17 cellular contexts compared by ENCODE assay signal in genomic region chr3:135992072-135992471, GRCh38. TPM values are rescaled to one million over a fixed set of nuclear protein-coding genes. Genes with fewer than 3 reads are reported as not detected.
A peak's percentile ranks its signal among the peaks of the same experiment; 100 is the strongest.
DNase-seq lines count a peak whose midpoint lies in the region; TF ChIP-seq lines count a peak whose summit lies in the region.
"Had no signal": no experiment of that assay in that cellular context is flagged by ENCODE, and none has a peak within 500 bp of the region (broad histone marks: within the 10 kb centered on the region; RNA-seq: fewer than 3 reads in every experiment).

No MANE protein-coding gene starts in this region.

- peak; percentile 60 for DNase-seq in GM03348 (ENCODE audit: low spot score)
- DNase-seq in SK-N-SH: no peak
- peak; percentile 77 for DNase-seq in fibroblast of pulmonary artery (ENCODE audit: low read depth)
- DNase-seq in skeletal muscle cell (ENCODE audit: low read depth): peak; percentile 44
- no peak for DNase-seq in NCI-H1694 treated with DMSO at 0.1 percent for 48 hours (lab: John Stamatoyannopoulos, UW)
- DNase-seq in NCI-H146 (lab: John Stamatoyannopoulos, UW): no peak
- no peak for DNase-seq in NCI-H1930 (lab: John Stamatoyannopoulos, UW)
- DNase-seq in activated T-cell treated with anti-CD3 and anti-CD28 coated beads for 4 hours: no peak
- DNase-seq: activated CD8-positive, alpha-beta T cell treated with anti-CD3 and anti-CD28 coated beads for 36 hours; DMS153; H9; NCI-H2081; nephron progenitor cell; SIG-M5; stimulated activated CD4-positive, alpha-beta T cell treated with anti-CD3 and anti-CD28 coated beads, Interleukin-4, amount 100 ng/mL, for 4 hours; upper lobe of left lung had no signal

- H3K4me2 ChIP-seq in SK-N-SH: peak overlapping the region; percentile 16; the same call in 1 of the 2 replicates

- POLR2A ChIA-PET in SK-N-SH (lab: Yijun Ruan, JAX): no interaction called here

- H3K4me3 ChIP-seq in SK-N-SH (ENCODE audit: low read depth in 2 of 2, low read length in 1 of 2): no peak overlapping the region
- H3K4me3 ChIP-seq in fibroblast of pulmonary artery (replicated peaks; ENCODE audit: low read depth, low read length): no peak overlapping the region
- H3K4me3 ChIP-seq in skeletal muscle cell (ENCODE audit: low read depth, low read length): no peak overlapping the region
- H3K4me3 ChIP-seq: upper lobe of left lung had no signal

- no peaks in the 10 kb centered on the region for H3K27me3 ChIP-seq in SK-N-SH (ENCODE audit: insufficient read depth)
- H3K27me3 ChIP-seq: upper lobe of left lung had no signal

- no peaks in the 10 kb centered on the region for H4K20me1 ChIP-seq in SK-N-SH (ENCODE audit: insufficient read depth)

- H2AFZ ChIP-seq in SK-N-SH (ENCODE audit: low read depth): no peak overlapping the region

- peaks cover 4 to 19% of the 10 kb centered on the region in 2 experiments; a peak in 3 of 4 replicates for H3K4me1 ChIP-seq in SK-N-SH (ENCODE audit: control insufficient read depth in 1 of 2, insufficient read depth in 2 of 2, low read depth in 1 of 2, low read length in 1 of 2)
- H3K4me1 ChIP-seq: upper lobe of left lung had no signal

- peaks cover 33% of the 10 kb centered on the region for H3F3A ChIP-seq in SK-N-SH (replicated peaks; ENCODE audit: insufficient read depth)

- no peaks in the 10 kb centered on the region for H3K9me2 ChIP-seq in SK-N-SH

- no peak for TF ChIP-seq CTCF in SK-N-SH (IDR thresholded peaks at IDR 0.05)
- TF ChIP-seq CTCF in fibroblast of pulmonary artery (IDR thresholded peaks at IDR 0.05; ENCODE audit: low read length, missing control alignments): no peak

- no peak for TF ChIP-seq RAD21 in SK-N-SH (IDR thresholded peaks at IDR 0.05; ENCODE audit: low read length)

- peaks cover 89% of the 10 kb centered on the region for H3K79me2 ChIP-seq in SK-N-SH (ENCODE audit: insufficient read depth)

- H3K36me3 ChIP-seq in SK-N-SH (replicated peaks in 1 of 2; ENCODE audit: control insufficient read depth in 1 of 2, insufficient read depth in 2 of 2, low read length in 1 of 2): no peaks in the 10 kb centered on the region
- H3K36me3 ChIP-seq: upper lobe of left lung had no signal

- peak overlapping the region; percentile 22 to 94; a peak in 3 of 4 replicates for H3K27ac ChIP-seq in SK-N-SH (ENCODE audit: low read depth in 2 of 2, low read length in 1 of 2)
- H3K27ac ChIP-seq: HL-60, upper lobe of left lung had no signal

- no peak overlapping the region for H3K9ac ChIP-seq in SK-N-SH

- peak in 1 of 2 experiments; percentile 82; a peak in 1 of 4 replicates for TF ChIP-seq EP300 in SK-N-SH (IDR thresholded peaks at IDR 0.05; ENCODE audit: borderline replicate concordance in 1 of 2, low read depth in 1 of 2, low read length in 1 of 2)

- H3K9me3 ChIP-seq in SK-N-SH: no peaks in the 10 kb centered on the region
- H3K9me3 ChIP-seq: upper lobe of left lung had no signal

- CTCF ChIA-PET in SK-N-SH (lab: Yijun Ruan, JAX): no interaction called here

TF ChIP-seq in SK-N-SH, 30 proteins besides CTCF, POLR2A, EP300 and RAD21 (continues in another document):
- TF ChIP-seq GATA2 (CRISPR knock-in tag; IDR thresholded peaks at IDR 0.05) (no peak), PBX3 (IDR thresholded peaks at IDR 0.05) (peak; percentile 81), MAX (IDR thresholded peaks at IDR 0.05; ENCODE audit: low read depth) (no peak), GABPA (IDR thresholded peaks at IDR 0.05; ENCODE audit: low read depth) (no peak; the same call in 1 of the 2 replicates), SIN3A (IDR thresholded peaks at IDR 0.05; ENCODE audit: borderline replicate concordance, low read depth, low read length) (no peak), POLR2AphosphoS5 (IDR thresholded peaks at IDR 0.05; ENCODE audit: low read depth, low read length) (peak; percentile 58; the same call in 1 of the 2 replicates), FOXM1 (IDR thresholded peaks at IDR 0.05; ENCODE audit: low read depth) (peak; percentile 67; the same call in 1 of the 2 replicates), TCF12 (IDR thresholded peaks at IDR 0.05) (peak; percentile 88), NFIC (IDR thresholded peaks at IDR 0.05; ENCODE audit: borderline replicate concordance) (peak; percentile 58; the same call in 1 of the 2 replicates), USF1 (IDR thresholded peaks at IDR 0.05; ENCODE audit: borderline replicate concordance, low read depth) (no peak), NRF1 (IDR thresholded peaks at IDR 0.05; ENCODE audit: low read depth, low read length) (no peak), YY1 (IDR thresholded peaks at IDR 0.05; ENCODE audit: low read depth) (no peak), EZH2phosphoT487 (IDR thresholded peaks at IDR 0.05; ENCODE audit: borderline replicate concordance, low read depth) (no peak), RXRA (IDR thresholded peaks at IDR 0.05; ENCODE audit: borderline replicate concordance, low read depth) (no peak), MXI1 (IDR thresholded peaks at IDR 0.05; ENCODE audit: low read depth, low read length) (no peak), CHD2 (IDR thresholded peaks at IDR 0.05; ENCODE audit: low read length, partially characterized antibody) (no peak), FOXJ3 (CRISPR knock-in tag; IDR thresholded peaks at IDR 0.05) (no peak), TAF1 (IDR thresholded peaks at IDR 0.05; ENCODE audit: borderline replicate concordance, low read depth, low read length) (no peak), ELF1 (IDR thresholded peaks at IDR 0.05) (no peak), RCOR1 (IDR thresholded peaks at IDR 0.05; ENCODE audit: low read length) (no peak), IRF3 (IDR thresholded peaks at IDR 0.05; ENCODE audit: low read depth, low read length) (no peak), SMC3 (IDR thresholded peaks at IDR 0.05; ENCODE audit: low read depth, low read length) (no peak), FOSL2 (IDR thresholded peaks at IDR 0.05; ENCODE audit: borderline replicate concordance, low read depth) (peak; percentile 97), TEAD4 (IDR thresholded peaks at IDR 0.05; ENCODE audit: borderline replicate concordance, insufficient read depth) (no peak), JUND (IDR thresholded peaks at IDR 0.05) (peak; percentile 95), MEF2A (IDR thresholded peaks at IDR 0.05; ENCODE audit: borderline replicate concordance, low read depth) (peak; percentile 96)
- TF ChIP-seq, protein P1, sequence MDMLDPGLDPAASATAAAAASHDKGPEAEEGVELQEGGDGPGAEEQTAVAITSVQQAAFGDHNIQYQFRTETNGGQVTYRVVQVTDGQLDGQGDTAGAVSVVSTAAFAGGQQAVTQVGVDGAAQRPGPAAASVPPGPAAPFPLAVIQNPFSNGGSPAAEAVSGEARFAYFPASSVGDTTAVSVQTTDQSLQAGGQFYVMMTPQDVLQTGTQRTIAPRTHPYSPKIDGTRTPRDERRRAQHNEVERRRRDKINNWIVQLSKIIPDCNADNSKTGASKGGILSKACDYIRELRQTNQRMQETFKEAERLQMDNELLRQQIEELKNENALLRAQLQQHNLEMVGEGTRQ (IDR thresholded peaks at IDR 0.05; ENCODE audit: borderline replicate concordance, low read depth, low read length): no peak

RNA-seq across cellular contexts. Expression of gene PPP2R3A, which starts 26.5 kb away (rescaled TPM):
- 3.9 and 4.9 TPM in 2 replicates for polyA plus RNA-seq in SK-N-SH (2012; rRNA removed)
- polyA plus RNA-seq in SK-N-SH (2012; cell fraction: cytosol; rRNA removed): 5.6 and 5.9 TPM in 2 replicates
- polyA plus RNA-seq in SK-N-SH (2012; cell fraction: nucleus; rRNA removed): 3.0 and 4.4 TPM in 2 replicates

Comparison
In these comparisons a context has a peak if more than half of its experiments do, and no peak if none do; other contexts are left out.
1. DNase-seq: peak in GM03348 (single experiment), fibroblast of pulmonary artery (single experiment) and skeletal muscle cell (single experiment); none in SK-N-SH (single experiment), NCI-H1694 treated with DMSO at 0.1 percent for 48 hours (single experiment), NCI-H146 (single experiment), NCI-H1930 (0 of 2) and activated T-cell treated with anti-CD3 and anti-CD28 coated beads for 4 hours (single experiment).